Comparison of ENCODE assay signal across 9 cellular contexts in genomic region chr12:91406920-91407341, GRCh38.
DNase-seq lines count a peak whose midpoint lies in the region; ATAC-seq and TF ChIP-seq lines count a peak whose summit lies in the region.
"Had no signal": no experiment of that assay in that cellular context is flagged by ENCODE, and none has a peak within 500 bp of the region (broad histone marks: within the 10 kb centered on the region; RNA-seq: fewer than 3 reads in every experiment).

No MANE protein-coding gene starts in this region.

- TF ChIP-seq CTCF in GM12865 (IDR thresholded peaks at IDR 0.05; ENCODE audit: insufficient read depth, low read depth, low read length, missing control alignments) (no peak), fibroblast of pulmonary artery (IDR thresholded peaks at IDR 0.05; ENCODE audit: low read length, missing control alignments) (no peak), GM23338 (conservative IDR thresholded peaks at IDR 0.05; ENCODE audit: low read depth in 2 of 2) (no peak), mesothelial cell of epicardium (IDR thresholded peaks at IDR 0.05; ENCODE audit: unreplicated experiment) (no peak)

- DNase-seq in GM12865 (ENCODE audit: low read depth) (peak; percentile 76), LoVo (ENCODE audit: low spot score) (peak; percentile 70), fibroblast of pulmonary artery (ENCODE audit: low read depth) (peak; percentile 49), HuH-7 (ENCODE audit: low spot score) (no peak), GM23338 (ENCODE audit: low spot score) (no peak), mesothelial cell of epicardium (ENCODE audit: low spot score in 2 of 2, unreplicated experiment in 2 of 2) (no peak)
- no peak for DNase-seq in activated T-cell treated with anti-CD3 and anti-CD28 coated beads, Interleukin-2, amount 50 U/mL, for 1 hour
- DNase-seq: stomach had no signal

- H3K9me3 Mint-ChIP-seq in GM23338 (no peaks in the 10 kb centered on the region), mesothelial cell of epicardium (peaks cover 11% of the 10 kb centered on the region)

- no peak overlapping the region for H3K4me3 Mint-ChIP-seq in GM23338
- H3K4me3 Mint-ChIP-seq in mesothelial cell of epicardium = no peak overlapping the region

- H3K27me3 Mint-ChIP-seq in GM23338 (ENCODE audit: insufficient read depth, low read depth, poor library complexity) (no peaks in the 10 kb centered on the region), mesothelial cell of epicardium (ENCODE audit: low read depth) (no peaks in the 10 kb centered on the region)

- H4K20me1 ChIP-seq in GM23338 (replicated peaks; ENCODE audit: insufficient read depth) = no peaks in the 10 kb centered on the region

- H3K27ac ChIP-seq in GM23338 (ENCODE audit: low read depth) = no peak overlapping the region
- H3K27ac ChIP-seq: stomach had no signal

- no peak overlapping the region for H3K4me2 ChIP-seq in GM23338

- H3K9me2 ChIP-seq in GM23338 (ENCODE audit: insufficient read depth) = peaks cover 20% of the 10 kb centered on the region

- H3K4me1 ChIP-seq in GM23338 (ENCODE audit: insufficient read depth) = no peaks in the 10 kb centered on the region
- H3K4me1 ChIP-seq: stomach had no signal

- peaks cover 6% of the 10 kb centered on the region for H3K4me1 Mint-ChIP-seq in GM23338
- H3K4me1 Mint-ChIP-seq in mesothelial cell of epicardium = peaks cover 7% of the 10 kb centered on the region

- ATAC-seq in GM21526 (IDR thresholded peaks at IDR 0.05; ENCODE audit: low FRiP score, unreplicated experiment) (peak; percentile 47), GM23338 (no peak)

- no peak overlapping the region for H3K4me3 ChIP-seq in GM12865 (ENCODE audit: low read depth, low read length)
- H3K4me3 ChIP-seq in fibroblast of pulmonary artery (replicated peaks; ENCODE audit: low read depth, low read length) = no peak overlapping the region
- H3K4me3 ChIP-seq in GM23338 = no peak overlapping the region
- H3K4me3 ChIP-seq: stomach had no signal

- no peaks in the 10 kb centered on the region for H3K79me2 ChIP-seq in GM23338 (replicated peaks; ENCODE audit: insufficient read depth)

- no peak overlapping the region for H2AFZ ChIP-seq in GM23338

- H3K36me3 Mint-ChIP-seq in GM23338 (ENCODE audit: low read depth) = no peaks in the 10 kb centered on the region
- H3K36me3 Mint-ChIP-seq in mesothelial cell of epicardium = no peaks in the 10 kb centered on the region

- no peaks in the 10 kb centered on the region for H3K36me3 ChIP-seq in GM23338 (ENCODE audit: insufficient read depth)
- H3K36me3 ChIP-seq: stomach had no signal

- H3K27ac Mint-ChIP-seq in GM23338 (no peak overlapping the region), mesothelial cell of epicardium (no peak overlapping the region)

- no peaks in the 10 kb centered on the region for H3K27me3 ChIP-seq in GM23338 (ENCODE audit: insufficient read depth)
- H3K27me3 ChIP-seq: stomach had no signal

- no peaks in the 10 kb centered on the region for H3F3A ChIP-seq in GM23338 (replicated peaks; ENCODE audit: low read depth)

TF ChIP-seq in GM23338, 12 proteins besides CTCF, POLR2A, EP300 and RAD21 (continues in another document):
- TF ChIP-seq ZNF114 (CRISPR knock-in tag; IDR thresholded peaks at IDR 0.05) (no peak), ZNF331 (CRISPR knock-in tag; IDR thresholded peaks at IDR 0.05; ENCODE audit: low read depth) (no peak), STAT1 (IDR thresholded peaks at IDR 0.05; ENCODE audit: unreplicated experiment) (no peak), JUNB (IDR thresholded peaks at IDR 0.05; ENCODE audit: unreplicated experiment) (no peak), CREB1 (CRISPR knock-in tag; IDR thresholded peaks at IDR 0.05; ENCODE audit: low read depth) (no peak), EZH2 (IDR thresholded peaks at IDR 0.05; ENCODE audit: low read depth, unreplicated experiment) (no peak), POLR2AphosphoS5 (IDR thresholded peaks at IDR 0.05; ENCODE audit: low read depth) (no peak), NANOG (IDR thresholded peaks at IDR 0.05; ENCODE audit: borderline replicate concordance) (no peak)
- TF ChIP-seq, protein P1, sequence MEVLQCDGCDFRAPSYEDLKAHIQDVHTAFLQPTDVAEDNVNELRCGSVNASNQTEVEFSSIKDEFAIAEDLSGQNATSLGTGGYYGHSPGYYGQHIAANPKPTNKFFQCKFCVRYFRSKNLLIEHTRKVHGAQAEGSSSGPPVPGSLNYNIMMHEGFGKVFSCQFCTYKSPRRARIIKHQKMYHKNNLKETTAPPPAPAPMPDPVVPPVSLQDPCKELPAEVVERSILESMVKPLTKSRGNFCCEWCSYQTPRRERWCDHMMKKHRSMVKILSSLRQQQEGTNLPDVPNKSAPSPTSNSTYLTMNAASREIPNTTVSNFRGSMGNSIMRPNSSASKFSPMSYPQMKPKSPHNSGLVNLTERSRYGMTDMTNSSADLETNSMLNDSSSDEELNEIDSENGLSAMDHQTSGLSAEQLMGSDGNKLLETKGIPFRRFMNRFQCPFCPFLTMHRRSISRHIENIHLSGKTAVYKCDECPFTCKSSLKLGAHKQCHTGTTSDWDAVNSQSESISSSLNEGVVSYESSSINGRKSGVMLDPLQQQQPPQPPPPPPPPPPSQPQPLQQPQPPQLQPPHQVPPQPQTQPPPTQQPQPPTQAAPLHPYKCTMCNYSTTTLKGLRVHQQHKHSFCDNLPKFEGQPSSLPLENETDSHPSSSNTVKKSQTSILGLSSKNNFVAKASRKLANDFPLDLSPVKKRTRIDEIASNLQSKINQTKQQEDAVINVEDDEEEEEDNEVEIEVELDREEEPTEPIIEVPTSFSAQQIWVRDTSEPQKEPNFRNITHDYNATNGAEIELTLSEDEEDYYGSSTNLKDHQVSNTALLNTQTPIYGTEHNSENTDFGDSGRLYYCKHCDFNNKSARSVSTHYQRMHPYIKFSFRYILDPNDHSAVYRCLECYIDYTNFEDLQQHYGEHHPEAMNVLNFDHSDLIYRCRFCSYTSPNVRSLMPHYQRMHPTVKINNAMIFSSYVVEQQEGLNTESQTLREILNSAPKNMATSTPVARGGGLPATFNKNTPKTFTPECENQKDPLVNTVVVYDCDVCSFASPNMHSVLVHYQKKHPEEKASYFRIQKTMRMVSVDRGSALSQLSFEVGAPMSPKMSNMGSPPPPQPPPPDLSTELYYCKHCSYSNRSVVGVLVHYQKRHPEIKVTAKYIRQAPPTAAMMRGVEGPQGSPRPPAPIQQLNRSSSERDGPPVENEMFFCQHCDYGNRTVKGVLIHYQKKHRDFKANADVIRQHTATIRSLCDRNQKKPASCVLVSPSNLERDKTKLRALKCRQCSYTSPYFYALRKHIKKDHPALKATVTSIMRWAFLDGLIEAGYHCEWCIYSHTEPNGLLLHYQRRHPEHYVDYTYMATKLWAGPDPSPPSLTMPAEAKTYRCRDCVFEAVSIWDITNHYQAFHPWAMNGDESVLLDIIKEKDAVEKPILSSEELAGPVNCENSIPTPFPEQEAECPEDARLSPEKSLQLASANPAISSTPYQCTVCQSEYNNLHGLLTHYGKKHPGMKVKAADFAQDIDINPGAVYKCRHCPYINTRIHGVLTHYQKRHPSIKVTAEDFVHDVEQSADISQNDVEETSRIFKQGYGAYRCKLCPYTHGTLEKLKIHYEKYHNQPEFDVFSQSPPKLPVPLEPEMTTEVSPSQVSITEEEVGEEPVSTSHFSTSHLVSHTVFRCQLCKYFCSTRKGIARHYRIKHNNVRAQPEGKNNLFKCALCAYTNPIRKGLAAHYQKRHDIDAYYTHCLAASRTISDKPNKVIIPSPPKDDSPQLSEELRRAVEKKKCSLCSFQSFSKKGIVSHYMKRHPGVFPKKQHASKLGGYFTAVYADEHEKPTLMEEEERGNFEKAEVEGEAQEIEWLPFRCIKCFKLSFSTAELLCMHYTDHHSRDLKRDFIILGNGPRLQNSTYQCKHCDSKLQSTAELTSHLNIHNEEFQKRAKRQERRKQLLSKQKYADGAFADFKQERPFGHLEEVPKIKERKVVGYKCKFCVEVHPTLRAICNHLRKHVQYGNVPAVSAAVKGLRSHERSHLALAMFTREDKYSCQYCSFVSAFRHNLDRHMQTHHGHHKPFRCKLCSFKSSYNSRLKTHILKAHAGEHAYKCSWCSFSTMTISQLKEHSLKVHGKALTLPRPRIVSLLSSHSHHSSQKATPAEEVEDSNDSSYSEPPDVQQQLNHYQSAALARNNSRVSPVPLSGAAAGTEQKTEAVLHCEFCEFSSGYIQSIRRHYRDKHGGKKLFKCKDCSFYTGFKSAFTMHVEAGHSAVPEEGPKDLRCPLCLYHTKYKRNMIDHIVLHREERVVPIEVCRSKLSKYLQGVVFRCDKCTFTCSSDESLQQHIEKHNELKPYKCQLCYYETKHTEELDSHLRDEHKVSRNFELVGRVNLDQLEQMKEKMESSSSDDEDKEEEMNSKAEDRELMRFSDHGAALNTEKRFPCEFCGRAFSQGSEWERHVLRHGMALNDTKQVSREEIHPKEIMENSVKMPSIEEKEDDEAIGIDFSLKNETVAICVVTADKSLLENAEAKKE (CRISPR knock-in tag; IDR thresholded peaks at IDR 0.05) = no peak
- TF ChIP-seq, protein P2, sequence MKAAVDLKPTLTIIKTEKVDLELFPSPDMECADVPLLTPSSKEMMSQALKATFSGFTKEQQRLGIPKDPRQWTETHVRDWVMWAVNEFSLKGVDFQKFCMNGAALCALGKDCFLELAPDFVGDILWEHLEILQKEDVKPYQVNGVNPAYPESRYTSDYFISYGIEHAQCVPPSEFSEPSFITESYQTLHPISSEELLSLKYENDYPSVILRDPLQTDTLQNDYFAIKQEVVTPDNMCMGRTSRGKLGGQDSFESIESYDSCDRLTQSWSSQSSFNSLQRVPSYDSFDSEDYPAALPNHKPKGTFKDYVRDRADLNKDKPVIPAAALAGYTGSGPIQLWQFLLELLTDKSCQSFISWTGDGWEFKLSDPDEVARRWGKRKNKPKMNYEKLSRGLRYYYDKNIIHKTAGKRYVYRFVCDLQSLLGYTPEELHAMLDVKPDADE (IDR thresholded peaks at IDR 0.05) = no peak

Comparison
In these comparisons a context has a peak if more than half of its experiments do, and no peak if none do; other contexts are left out.
1. DNase-seq: peak in GM12865 (single experiment), LoVo (single experiment) and fibroblast of pulmonary artery (single experiment); none in HuH-7 (single experiment), GM23338 (single experiment), mesothelial cell of epicardium (0 of 2) and activated T-cell treated with anti-CD3 and anti-CD28 coated beads, Interleukin-2, amount 50 U/mL, for 1 hour (single experiment).